In the genomic region with DNA sequence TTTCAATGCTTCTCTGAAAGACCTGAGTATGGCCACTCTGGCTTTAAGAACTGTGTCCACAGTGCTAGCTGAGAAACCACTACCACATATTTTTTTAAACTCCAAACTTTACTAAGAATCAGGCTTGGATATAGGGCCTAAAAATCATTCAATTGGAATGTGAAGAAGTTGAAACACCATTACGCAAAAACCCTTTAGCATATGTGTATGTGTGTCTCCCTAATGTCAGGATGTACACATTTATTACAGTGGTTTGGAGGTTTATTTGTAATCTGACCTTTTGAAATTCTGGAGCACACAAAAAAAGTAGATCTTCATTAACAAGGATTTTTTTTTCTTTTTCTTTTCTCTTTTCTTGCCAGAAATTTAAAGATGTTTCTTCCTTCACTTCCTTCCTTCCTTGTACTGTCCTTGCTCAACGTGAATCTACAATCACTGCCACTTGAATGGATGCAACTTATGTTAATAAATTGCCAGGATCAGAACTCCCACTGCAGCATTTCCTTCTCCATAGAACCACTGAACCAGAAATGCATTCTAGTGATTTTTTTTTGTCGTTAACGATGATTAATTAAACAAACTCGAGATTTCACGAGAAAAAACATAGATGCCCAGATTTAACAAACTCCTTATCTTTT, we compare ENCODE assay signal across 9 cellular contexts. TPM values are rescaled to one million over a fixed set of nuclear protein-coding genes. Genes with fewer than 3 reads are reported as not detected.
DNase-seq lines count a peak whose midpoint lies in the region; ATAC-seq and TF ChIP-seq lines count a peak whose summit lies in the region.
"Had no signal": no experiment of that assay in that cellular context is flagged by ENCODE, and none has a peak within 500 bp of the region (broad histone marks: within the 10 kb centered on the region; RNA-seq: fewer than 3 reads in every experiment).

No MANE protein-coding gene starts in this region.

- peaks cover 50% of the 10 kb centered on the region for H3K4me1 Mint-ChIP-seq in activated CD4-positive, alpha-beta T cell treated with anti-CD3 and anti-CD28 coated beads, Interleukin-2, amount 10 ng/mL, durations not matched to agents 24 days and 14 days
- peaks cover 62% of the 10 kb centered on the region for H3K4me1 Mint-ChIP-seq in activated T-helper 1 cell treated with anti-CD3 and anti-CD28 coated beads, Interleukin-12 subunit alpha, Interleukin-12 subunit beta, Interleukin-2, Interleukin-4 antibody, amounts not matched to agents 30 ng/mL and 10 ng/mL and 1 ng/mL, durations not matched to agents 14 hours and 24 hours and 36 hours (ENCODE audit: low read depth)

- H3K36me3 Mint-ChIP-seq in activated CD4-positive, alpha-beta T cell treated with anti-CD3 and anti-CD28 coated beads, Interleukin-2, amount 10 ng/mL, durations not matched to agents 24 days and 14 days (ENCODE audit: low read depth) = peaks cover 1% of the 10 kb centered on the region
- H3K36me3 Mint-ChIP-seq in activated T-helper 1 cell treated with anti-CD3 and anti-CD28 coated beads, Interleukin-12 subunit alpha, Interleukin-12 subunit beta, Interleukin-2, Interleukin-4 antibody, amounts not matched to agents 30 ng/mL and 10 ng/mL and 1 ng/mL, durations not matched to agents 14 hours and 24 hours and 36 hours (ENCODE audit: low read depth) = no peaks in the 10 kb centered on the region

- no peak for TF ChIP-seq CTCF in stomach (IDR thresholded peaks at IDR 0.05)

- H3K9ac ChIP-seq in iPS-20b (ENCODE audit: low read depth, low read length) = peak overlapping the region; percentile 86; the same call in 1 of the 2 replicates
- H3K9ac ChIP-seq: BLaER1 had no signal

- no peaks in the 10 kb centered on the region for H3K9me3 Mint-ChIP-seq in activated CD4-positive, alpha-beta T cell treated with anti-CD3 and anti-CD28 coated beads, Interleukin-2, amount 10 ng/mL, durations not matched to agents 24 days and 14 days
- H3K9me3 Mint-ChIP-seq in activated T-helper 1 cell treated with anti-CD3 and anti-CD28 coated beads, Interleukin-12 subunit alpha, Interleukin-12 subunit beta, Interleukin-2, Interleukin-4 antibody, amounts not matched to agents 30 ng/mL and 10 ng/mL and 1 ng/mL, durations not matched to agents 14 hours and 24 hours and 36 hours = no peaks in the 10 kb centered on the region

- H3K36me3 ChIP-seq in iPS-20b (ENCODE audit: insufficient read depth, low read depth, low read length) = peaks cover 13% of the 10 kb centered on the region; the same call in 1 of the 2 replicates
- H3K36me3 ChIP-seq in stomach = no peaks in the 10 kb centered on the region
- H3K36me3 ChIP-seq: BLaER1 had no signal

- no peak for DNase-seq in activated CD4-positive, alpha-beta T cell treated with anti-CD3 and anti-CD28 coated beads, Interleukin-2, amount 10 ng/mL, durations not matched to agents 24 days and 14 days
- no peak for DNase-seq in activated CD4-positive, alpha-beta T cell treated with anti-CD3 and anti-CD28 coated beads for 1 hour
- no peak for DNase-seq in activated T-helper 1 cell treated with anti-CD3 and anti-CD28 coated beads, Interleukin-12 subunit alpha, Interleukin-12 subunit beta, Interleukin-2, Interleukin-4 antibody, amounts not matched to agents 30 ng/mL and 10 ng/mL and 1 ng/mL, durations not matched to agents 14 hours and 24 hours and 36 hours (ENCODE audit: low spot score)
- no peak for DNase-seq in stomach
- DNase-seq in NCI-H82 (lab: John Stamatoyannopoulos, UW) = no peak
- no peak for DNase-seq in NK-92 treated with Interleukin-12 subunit alpha and Interleukin-12 subunit beta, amount 100 ng/mL, for 24 hours (lab: John Stamatoyannopoulos, UW)

- H3K9me3 ChIP-seq in iPS-20b (ENCODE audit: insufficient read depth, low read depth, low read length) (no peaks in the 10 kb centered on the region), stomach (no peaks in the 10 kb centered on the region)

- WGBS in stomach, 5 donors = 18 to 29% (median 26%) methylated on average over 6 of the region's 6 CpGs

- TF ChIP-seq EP300 in stomach (IDR thresholded peaks at IDR 0.05) = no peak

- no peak for ATAC-seq in HG03196 (IDR thresholded peaks at IDR 0.05; ENCODE audit: unreplicated experiment)

- H3K27ac ChIP-seq in iPS-20b (ENCODE audit: low read length) (no peak overlapping the region), stomach (peak overlapping the region; percentile 90 to 97 (median 92))
- H3K27ac ChIP-seq: BLaER1 had no signal

- H3K27me3 ChIP-seq in iPS-20b (ENCODE audit: insufficient read depth, low read length) (peaks cover 60% of the 10 kb centered on the region), stomach (peaks cover 0 to 15% (median 5%) of the 10 kb centered on the region in 3 donors)

- peak overlapping the region; percentile 93 for H3K4me3 ChIP-seq in iPS-20b (ENCODE audit: low read length)
- H3K4me3 ChIP-seq in stomach = peak overlapping the region; percentile 73 to 80 (median 74)

- H3K27me3 Mint-ChIP-seq in activated CD4-positive, alpha-beta T cell treated with anti-CD3 and anti-CD28 coated beads, Interleukin-2, amount 10 ng/mL, durations not matched to agents 24 days and 14 days = peaks cover 71% of the 10 kb centered on the region
- peaks cover 72% of the 10 kb centered on the region for H3K27me3 Mint-ChIP-seq in activated T-helper 1 cell treated with anti-CD3 and anti-CD28 coated beads, Interleukin-12 subunit alpha, Interleukin-12 subunit beta, Interleukin-2, Interleukin-4 antibody, amounts not matched to agents 30 ng/mL and 10 ng/mL and 1 ng/mL, durations not matched to agents 14 hours and 24 hours and 36 hours (ENCODE audit: insufficient read depth)

- TF ChIP-seq POLR2A in stomach (IDR thresholded peaks at IDR 0.05) = no peak

- H3K27ac Mint-ChIP-seq in activated CD4-positive, alpha-beta T cell treated with anti-CD3 and anti-CD28 coated beads, Interleukin-2, amount 10 ng/mL, durations not matched to agents 24 days and 14 days = peak overlapping the region; percentile 29
- no peak overlapping the region for H3K27ac Mint-ChIP-seq in activated T-helper 1 cell treated with anti-CD3 and anti-CD28 coated beads, Interleukin-12 subunit alpha, Interleukin-12 subunit beta, Interleukin-2, Interleukin-4 antibody, amounts not matched to agents 30 ng/mL and 10 ng/mL and 1 ng/mL, durations not matched to agents 14 hours and 24 hours and 36 hours

- peak overlapping the region; percentile 93 for H3K4me3 Mint-ChIP-seq in activated CD4-positive, alpha-beta T cell treated with anti-CD3 and anti-CD28 coated beads, Interleukin-2, amount 10 ng/mL, durations not matched to agents 24 days and 14 days
- H3K4me3 Mint-ChIP-seq in activated T-helper 1 cell treated with anti-CD3 and anti-CD28 coated beads, Interleukin-12 subunit alpha, Interleukin-12 subunit beta, Interleukin-2, Interleukin-4 antibody, amounts not matched to agents 30 ng/mL and 10 ng/mL and 1 ng/mL, durations not matched to agents 14 hours and 24 hours and 36 hours = peak overlapping the region; percentile 53

- peaks cover 4% of the 10 kb centered on the region; the same call in 1 of the 2 replicates for H3K4me1 ChIP-seq in iPS-20b (ENCODE audit: insufficient read depth, low read length)
- H3K4me1 ChIP-seq in stomach = peaks cover 20 to 45% (median 38%) of the 10 kb centered on the region in 4 donors

- intact Hi-C loops in activated CD4-positive, alpha-beta T cell treated with anti-CD3 and anti-CD28 coated beads, Interleukin-2, amount 10 ng/mL, durations not matched to agents 24 days and 14 days (cut with micrococcal nuclease) = loop anchor here (10.0 kb wide), 4 partner anchors 423 to 1617 kb away; a partner anchor contains a TSS
- intact Hi-C loops in activated T-helper 1 cell treated with anti-CD3 and anti-CD28 coated beads, Interleukin-12 subunit alpha, Interleukin-12 subunit beta, Interleukin-2, Interleukin-4 antibody, amounts not matched to agents 30 ng/mL and 10 ng/mL and 1 ng/mL, durations not matched to agents 14 hours and 24 hours and 36 hours (cut with micrococcal nuclease) = loop anchor here (5.0 to 10.0 kb wide), 6 partner anchors 506 to 1617 kb away; a partner anchor contains a TSS
- intact Hi-C loops in stomach (cut with DNase I; ENCODE audit: low total_unique reads) = no loop called here

RNA-seq across cellular contexts. Expression of a gene that starts 3.1 kb away (rescaled TPM):
- 5.1 and 7.4 TPM in 2 replicates for total RNA-seq in activated CD4-positive, alpha-beta T cell treated with anti-CD3 and anti-CD28 coated beads, Interleukin-2, amount 10 ng/mL, durations not matched to agents 24 days and 14 days
- total RNA-seq in activated T-helper 1 cell treated with anti-CD3 and anti-CD28 coated beads, Interleukin-12 subunit alpha, Interleukin-12 subunit beta, Interleukin-2, Interleukin-4 antibody, amounts not matched to agents 30 ng/mL and 10 ng/mL and 1 ng/mL, durations not matched to agents 14 hours and 24 hours and 36 hours = 2.0 and 2.3 TPM in 2 replicates
- 100 to 1,000 TPM in 1 of 5 donors, 10 to 100 TPM in 4; 33.9 to 144 (median 57.4) TPM for total RNA-seq in stomach
- polyA plus RNA-seq in stomach = 10 to 100 TPM; 14.3 to 21.5 (median 19.7) TPM

RNA-seq across cellular contexts. Expression of a gene that starts 7.8 kb away (rescaled TPM):
- 7.1 and 9.1 TPM in 2 replicates for total RNA-seq in activated CD4-positive, alpha-beta T cell treated with anti-CD3 and anti-CD28 coated beads, Interleukin-2, amount 10 ng/mL, durations not matched to agents 24 days and 14 days
- total RNA-seq in activated T-helper 1 cell treated with anti-CD3 and anti-CD28 coated beads, Interleukin-12 subunit alpha, Interleukin-12 subunit beta, Interleukin-2, Interleukin-4 antibody, amounts not matched to agents 30 ng/mL and 10 ng/mL and 1 ng/mL, durations not matched to agents 14 hours and 24 hours and 36 hours = 5.3 and 5.4 TPM in 2 replicates
- 100 to 1,000 TPM in 2 of 5 donors, 10 to 100 TPM in 3; 24.0 to 260 (median 64.8) TPM for total RNA-seq in stomach
- 10 to 100 TPM in 2 of 3 donors, 1 to 10 TPM in 1; 8.6 to 13.3 (median 12.5) TPM for polyA plus RNA-seq in stomach
